Comparison of ENCODE assay signal across 23 cellular contexts in genomic region chr2:114192362-114192761, GRCh38.
DNase-seq lines count a peak whose midpoint lies in the region; ATAC-seq and TF ChIP-seq lines count a peak whose summit lies in the region.
"Had no signal": no experiment of that assay in that cellular context is flagged by ENCODE, and none has a peak within 500 bp of the region (broad histone marks: within the 10 kb centered on the region; RNA-seq: fewer than 3 reads in every experiment).

No MANE protein-coding gene starts in this region.

- H3K18ac ChIP-seq in IMR-90 (ENCODE audit: low read depth, low read length): no peak overlapping the region

- H4K5ac ChIP-seq in IMR-90 (ENCODE audit: low read depth, low read length): no peak overlapping the region

- H4K20me1 ChIP-seq in IMR-90 (ENCODE audit: insufficient read depth, low read length): no peaks in the 10 kb centered on the region

- DNase-seq in EH (ENCODE audit: low read depth) (peak; percentile 41), IMR-90 (peak; percentile 1), adrenal gland (peak in 6 of 7 donors; percentile 18 to 59 (median 42)), kidney glomerular epithelial cell (lab: John Stamatoyannopoulos, UW) (peak; percentile 42), psoas muscle (no peak), SK-N-DZ (ENCODE audit: low spot score) (no peak)
- no peak for DNase-seq in stimulated activated naive CD8-positive, alpha-beta T cell treated with anti-CD3 and anti-CD28 coated beads, Interleukin-15, Interleukin-2, amounts not matched to agents 100 U/mL and 50 U/mL, for 24 hours
- DNase-seq: activated CD8-positive, alpha-beta T cell treated with anti-CD3 and anti-CD28 coated beads for 36 hours; activated T-cell treated with anti-CD3 and anti-CD28 coated beads, Interleukin-2, amount 50 U/mL, for 4 hours; BE2C; body of pancreas; cortex of kidney; foreskin melanocyte; KG1; left lung; NCI-H1417 treated with DMSO at 0.1 percent for 48 hours; SIG-M5; T-helper 17 cell had no signal

- H2BK15ac ChIP-seq in IMR-90 (ENCODE audit: low read depth, low read length): no peak overlapping the region

- no peak overlapping the region for H3K9ac ChIP-seq in IMR-90 (ENCODE audit: low read depth, low read length)

- WGBS in IMR-90 (ENCODE audit: extremely low coverage in 2 of 2, insufficient read length in 1 of 2), 2 experiments: 40% methylated on average over 1 of the region's 5 CpGs; no CpG with 5 or more reads in 1 of the 2 experiments
- 36 to 49% (median 44%) methylated on average over 5 of the region's 5 CpGs for WGBS in adrenal gland, 4 donors
- WGBS in psoas muscle, 3 donors: 66 to 72% (median 68%) methylated on average over 5 of the region's 5 CpGs

- TF ChIP-seq POLR2A in IMR-90 (IDR thresholded peaks at IDR 0.05; ENCODE audit: low read depth, low read length) (no peak), adrenal gland (IDR thresholded peaks at IDR 0.05) (no peak)

- TF ChIP-seq CTCF in IMR-90 (conservative IDR thresholded peaks at IDR 0.05; ENCODE audit: low read depth, low read length): no peak
- no peak for TF ChIP-seq CTCF in adrenal gland (IDR thresholded peaks at IDR 0.05)
- TF ChIP-seq CTCF in psoas muscle (IDR thresholded peaks at IDR 0.05): no peak

- no peak overlapping the region for H3K23ac ChIP-seq in IMR-90 (ENCODE audit: low read depth, low read length)

- TF ChIP-seq RAD21 in IMR-90 (IDR thresholded peaks at IDR 0.05; ENCODE audit: low read length): no peak

- no peaks in the 10 kb centered on the region for H3K9me3 ChIP-seq in IMR-90 (ENCODE audit: control insufficient read depth, insufficient read depth, low read length)
- no peaks in the 10 kb centered on the region for H3K9me3 ChIP-seq in adrenal gland (replicated peaks in 1 of 3)
- no peaks in the 10 kb centered on the region for H3K9me3 ChIP-seq in psoas muscle
- H3K9me3 ChIP-seq: BE2C, body of pancreas, left lung, neutrophil, thoracic aorta had no signal

- H3K56ac ChIP-seq in IMR-90 (ENCODE audit: extremely low read depth, insufficient read depth, low read length): no peak overlapping the region

- no peak overlapping the region for H2AK9ac ChIP-seq in IMR-90 (replicated peaks; ENCODE audit: low read depth, low read length, poor library complexity)

- H2AFZ ChIP-seq in IMR-90 (replicated peaks; ENCODE audit: low read length, poor library complexity): no peak overlapping the region

- H3K4me1 ChIP-seq in IMR-90 (ENCODE audit: control insufficient read depth, insufficient read depth, low read length) (no peaks in the 10 kb centered on the region), adrenal gland (replicated peaks in 1 of 2) (no peaks in the 10 kb centered on the region), psoas muscle (no peaks in the 10 kb centered on the region)
- H3K4me1 ChIP-seq: BE2C, body of pancreas, left lung had no signal

- H3K36me3 ChIP-seq in IMR-90 (ENCODE audit: control insufficient read depth, insufficient read depth, low read length): no peaks in the 10 kb centered on the region
- H3K36me3 ChIP-seq in adrenal gland (replicated peaks in 1 of 2): no peaks in the 10 kb centered on the region
- no peaks in the 10 kb centered on the region for H3K36me3 ChIP-seq in psoas muscle (ENCODE audit: insufficient read depth in 1 of 2, low read depth in 1 of 2)
- H3K36me3 ChIP-seq: BE2C, left lung, neutrophil, thoracic aorta had no signal

- no peaks in the 10 kb centered on the region for H3K79me1 ChIP-seq in IMR-90 (ENCODE audit: low read depth in 1 of 2, low read length in 2 of 2)

- dilution Hi-C loops in IMR-90 (cut with HindIII; ENCODE audit: low sequenced_read_pairs, unreplicated experiment): no loop called here

- H3K27me3 ChIP-seq in IMR-90 (ENCODE audit: control insufficient read depth, insufficient read depth, low read length) (no peaks in the 10 kb centered on the region), adrenal gland (no peaks in the 10 kb centered on the region), psoas muscle (ENCODE audit: insufficient read depth in 3 of 3, low read length in 2 of 3) (no peaks in the 10 kb centered on the region)
- H3K27me3 ChIP-seq: BE2C, body of pancreas, left lung, neutrophil had no signal

- H2BK5ac ChIP-seq in IMR-90 (ENCODE audit: low read depth, low read length, poor library complexity, severe bottlenecking): no peak overlapping the region

- H4K91ac ChIP-seq in IMR-90 (ENCODE audit: insufficient read depth, low read depth, low read length): no peak overlapping the region

- H2BK20ac ChIP-seq in IMR-90 (ENCODE audit: low read depth, low read length): no peak overlapping the region

- POLR2A ChIA-PET in IMR-90 (lab: Charles Lee; ENCODE audit: unreplicated experiment): no interaction called here

- intact Hi-C loops in IMR-90 (cut with micrococcal nuclease) (no loop called here), adrenal gland (cut with DNase I) (no loop called here), psoas muscle (cut with DNase I) (no loop called here)

- no peaks in the 10 kb centered on the region for H3K9me1 ChIP-seq in IMR-90 (ENCODE audit: insufficient read depth, low read length)

- in situ Hi-C loops in IMR-90 (cut with MboI; ENCODE audit: low sequenced_read_pairs): no loop called here

- H2BK120ac ChIP-seq in IMR-90 (ENCODE audit: low read depth, low read length): no peak overlapping the region

- H3K4ac ChIP-seq in IMR-90 (ENCODE audit: low read depth, low read length): no peak overlapping the region

- no peak overlapping the region for H3K14ac ChIP-seq in IMR-90 (replicated peaks; ENCODE audit: low read depth, low read length)

- H2AK5ac ChIP-seq in IMR-90 (ENCODE audit: low read depth, low read length): no peak overlapping the region

- no peak overlapping the region for H3K4me2 ChIP-seq in IMR-90 (ENCODE audit: low read depth, low read length)

- H3K4me3 ChIP-seq in IMR-90 (ENCODE audit: insufficient read depth, low read depth, low read length): no peak overlapping the region
- H3K4me3 ChIP-seq in adrenal gland: no peak overlapping the region
- no peak overlapping the region for H3K4me3 ChIP-seq in psoas muscle
- H3K4me3 ChIP-seq: body of pancreas, left lung, thoracic aorta had no signal

- no peak for ATAC-seq in IMR-90 (ENCODE audit: low read depth)
- no peak for ATAC-seq in stimulated activated naive CD8-positive, alpha-beta T cell treated with anti-CD3 and anti-CD28 coated beads, Interleukin-15, Interleukin-2, amounts not matched to agents 100 U/mL and 50 U/mL, for 24 hours
- ATAC-seq in psoas muscle: no peak
- ATAC-seq in GM19452 (IDR thresholded peaks at IDR 0.05; ENCODE audit: unreplicated experiment): no peak
- ATAC-seq: activated CD8-positive, alpha-beta T cell treated with anti-CD3 and anti-CD28 coated beads for 36 hours; activated T-cell treated with anti-CD3 and anti-CD28 coated beads, Interleukin-2, amount 50 U/mL, for 4 hours; body of pancreas; left lung; stimulated activated effector memory CD8-positive, alpha-beta T cell treated with anti-CD3 and anti-CD28 coated beads, Interleukin-12 subunit alpha, Interleukin-12 subunit beta, amount 100 ng/mL, for 72 hours; T-helper 17 cell had no signal

- BruUV-seq in IMR-90 (replicated peaks; lab: Mats Ljungman, UMichigan): no TSS peak

- H4K8ac ChIP-seq in IMR-90 (ENCODE audit: low read depth in 2 of 2, low read length in 2 of 2): no peak overlapping the region

- CTCF ChIA-PET in IMR-90 (lab: Yijun Ruan, JAX): no interaction called here

- H3K27ac ChIP-seq in IMR-90 (ENCODE audit: insufficient read depth, low read length) (no peak overlapping the region), adrenal gland (no peak overlapping the region), psoas muscle (no peak overlapping the region)
- H3K27ac ChIP-seq: body of pancreas, HL-60, left lung, neutrophil, thoracic aorta had no signal

TF ChIP-seq in IMR-90, 13 proteins besides CTCF, POLR2A, EP300 and RAD21:
- no peak for TF ChIP-seq CEBPB (IDR thresholded peaks at IDR 0.05; ENCODE audit: low read depth, low read length)
- no peak for TF ChIP-seq RFX5 (IDR thresholded peaks at IDR 0.05; ENCODE audit: low read depth, low read length)
- no peak for TF ChIP-seq SMC3 (IDR thresholded peaks at IDR 0.05; ENCODE audit: low read depth, low read length)
- no peak for TF ChIP-seq ELK1 (IDR thresholded peaks at IDR 0.05; ENCODE audit: borderline replicate concordance, low read depth, low read length)
- no peak for TF ChIP-seq MAFK (IDR thresholded peaks at IDR 0.05; ENCODE audit: low read depth, low read length)
TF ChIP-seq in IMR-90: peak in this region for 0.

Comparison
In these comparisons a context has a peak if more than half of its experiments do, and no peak if none do; other contexts are left out.
1. DNase-seq: peak in EH (single experiment), IMR-90 (single experiment), adrenal gland (6 of 7) and kidney glomerular epithelial cell (single experiment); none in stimulated activated naive CD8-positive, alpha-beta T cell treated with anti-CD3 and anti-CD28 coated beads, Interleukin-15, Interleukin-2, amounts not matched to agents 100 U/mL and 50 U/mL, for 24 hours (single experiment), psoas muscle (0 of 2) and SK-N-DZ (single experiment).